In the genomic region with DNA sequence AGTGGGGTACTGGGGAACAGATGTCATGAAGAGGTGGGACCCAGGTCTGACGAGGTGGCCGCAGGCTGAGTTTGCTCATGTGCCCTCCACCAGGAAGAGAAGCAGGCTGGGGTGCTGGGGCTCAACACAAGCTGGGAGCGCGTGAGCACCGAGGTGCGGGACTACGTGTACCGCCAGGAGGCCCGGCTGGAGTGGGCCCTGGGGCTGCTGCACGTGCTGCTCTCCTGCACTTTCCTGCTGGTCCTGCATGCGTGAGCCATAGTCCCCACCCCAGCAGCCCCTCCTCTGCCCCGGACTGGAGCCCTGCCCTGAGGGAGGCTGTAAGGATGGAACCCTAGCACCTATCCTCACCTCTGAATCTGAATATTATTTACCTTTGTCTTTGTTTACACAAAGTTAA, we compare ENCODE assay signal across 18 cellular contexts. TPM values are rescaled to one million over a fixed set of nuclear protein-coding genes. Genes with fewer than 3 reads are reported as not detected.
DNase-seq lines count a peak whose midpoint lies in the region; ATAC-seq and TF ChIP-seq lines count a peak whose summit lies in the region.
"Had no signal": no experiment of that assay in that cellular context is flagged by ENCODE, and none has a peak within 500 bp of the region (broad histone marks: within the 10 kb centered on the region; RNA-seq: fewer than 3 reads in every experiment).

No MANE protein-coding gene starts in this region.

- H3K9ac ChIP-seq in colonic mucosa (ENCODE audit: low read depth in 2 of 2, low read length in 2 of 2) (peak overlapping the region; percentile 51 to 67), liver (ENCODE audit: low read depth in 1 of 2, low read length in 2 of 2) (peak overlapping the region in 1 of 2 donors; percentile 42)
- H3K9ac ChIP-seq: SK-N-SH had no signal

- H2AFZ ChIP-seq in osteoblast (ENCODE audit: low read length): no peak overlapping the region

- DNase-seq in colonic mucosa (peak; percentile 76), osteoblast (ENCODE audit: insufficient read length, low spot score, missing footprints) (peak; percentile 54), Ammon's horn (ENCODE audit: low spot score) (no peak), NCI-H510A (lab: John Stamatoyannopoulos, UW) (no peak)
- no peak for DNase-seq in stimulated activated CD4-positive, alpha-beta T cell treated with anti-CD3 and anti-CD28 coated beads, Interleukin-1b, Interleukin-23, amount 100 ng/mL, for 48 hours
- DNase-seq: Caco-2, EL, HCEC 1CT, NCI-H1092 treated with DMSO at 0.1 percent for 48 hours, NCI-H2081 treated with DMSO at 0.1 percent for 48 hours, NCI-H524, SHP77, SK-N-SH had no signal

- no peak overlapping the region for H3K4me2 ChIP-seq in osteoblast (ENCODE audit: insufficient read depth, low read length)
- H3K4me2 ChIP-seq: A549, SK-N-SH had no signal

- H3K79me2 ChIP-seq in osteoblast (ENCODE audit: insufficient read depth, low read length): no peaks in the 10 kb centered on the region

- H3K4me3 ChIP-seq in HEK293 (ENCODE audit: low read depth, low read length) (no peak overlapping the region), colonic mucosa (no peak overlapping the region), liver (ENCODE audit: low read depth in 1 of 3, low read length in 3 of 3) (no peak overlapping the region), osteoblast (ENCODE audit: insufficient read depth, low read length) (no peak overlapping the region)
- H3K4me3 ChIP-seq: A549 had no signal

- H3K27ac ChIP-seq in HEK293 (ENCODE audit: extremely low read depth, low read depth, low read length) (no peak overlapping the region), colonic mucosa (peak overlapping the region; percentile 76), liver (ENCODE audit: low read depth in 1 of 2, low read length in 2 of 2) (peak overlapping the region; percentile 10 to 81), osteoblast (ENCODE audit: low read depth, low read length) (no peak overlapping the region)

- WGBS in liver: 54% methylated on average over 12 of the region's 12 CpGs

- H3K4me1 ChIP-seq in HEK293 (ENCODE audit: control insufficient read depth, insufficient read depth, low read length) (no peaks in the 10 kb centered on the region), colonic mucosa (peaks cover 10% of the 10 kb centered on the region), liver (ENCODE audit: control insufficient read depth in 4 of 4, insufficient read depth in 4 of 4, low read length in 3 of 4) (peaks cover 13 to 45% (median 34%) of the 10 kb centered on the region in 4 donors), osteoblast (ENCODE audit: insufficient read depth, low read length) (peaks cover 7% of the 10 kb centered on the region)

- intact Hi-C loops in colonic mucosa (cut with DNase I): no loop called here

- no peaks in the 10 kb centered on the region for H4K20me1 ChIP-seq in osteoblast (ENCODE audit: insufficient read depth, low read length)

- H3K9me3 ChIP-seq in HEK293 (ENCODE audit: control insufficient read depth, insufficient read depth, low read depth, low read length) (no peaks in the 10 kb centered on the region), colonic mucosa (no peaks in the 10 kb centered on the region), liver (ENCODE audit: control insufficient read depth in 4 of 4, low read length in 3 of 4) (no peaks in the 10 kb centered on the region), osteoblast (ENCODE audit: low read depth, low read length) (no peaks in the 10 kb centered on the region)
- H3K9me3 ChIP-seq: A549, Caco-2, SK-N-SH had no signal

- CTCF ChIA-PET in HEK293 (lab: Yijun Ruan, JAX): interaction anchor here (0.7 to 9.2 kb wide), 9 partner anchors 8 to 130 kb away, joined by 3 to 94 read pairs (median 14); a partner anchor contains a TSS

- TF ChIP-seq CTCF in HEK293 (tag by site-specific recombination; IDR thresholded peaks at IDR 0.05) (no peak), colonic mucosa (IDR thresholded peaks at IDR 0.05) (no peak), liver (IDR thresholded peaks at IDR 0.05; ENCODE audit: low read depth, low read length, missing input control) (no peak), osteoblast (IDR thresholded peaks at IDR 0.05; ENCODE audit: extremely low read depth, low read depth, low read length) (no peak)

- no peaks in the 10 kb centered on the region for H3K36me3 ChIP-seq in HEK293 (ENCODE audit: control insufficient read depth in 2 of 2, insufficient read depth in 1 of 2, low read length in 2 of 2)
- H3K36me3 ChIP-seq in colonic mucosa: no peaks in the 10 kb centered on the region
- H3K36me3 ChIP-seq in liver (ENCODE audit: control insufficient read depth in 4 of 4, insufficient read depth in 3 of 4, low read depth in 1 of 4, low read length in 3 of 4): no peaks in the 10 kb centered on the region
- H3K36me3 ChIP-seq in osteoblast (ENCODE audit: insufficient read depth, low read length): no peaks in the 10 kb centered on the region

- TF ChIP-seq RAD21 in liver (IDR thresholded peaks at IDR 0.05): no peak

- POLR2A ChIA-PET in HEK293 (lab: Yijun Ruan, JAX): interaction anchor here (1.7 kb wide), 1 partner anchor 49 kb away, joined by 4 read pairs; no protein-coding TSS in a partner anchor

- H3K27me3 ChIP-seq in colonic mucosa (no peaks in the 10 kb centered on the region), liver (ENCODE audit: control insufficient read depth in 4 of 4, insufficient read depth in 4 of 4, low read length in 3 of 4) (no peaks in the 10 kb centered on the region), osteoblast (ENCODE audit: insufficient read depth, low read length) (peaks cover under 1% of the 10 kb centered on the region)

- ATAC-seq in GM21526 (IDR thresholded peaks at IDR 0.05; ENCODE audit: low FRiP score, unreplicated experiment): no peak
- ATAC-seq: A549, Panc1 had no signal

TF ChIP-seq in HEK293, 187 proteins besides CTCF, POLR2A, EP300 and RAD21:
- TF ChIP-seq, protein P1, sequence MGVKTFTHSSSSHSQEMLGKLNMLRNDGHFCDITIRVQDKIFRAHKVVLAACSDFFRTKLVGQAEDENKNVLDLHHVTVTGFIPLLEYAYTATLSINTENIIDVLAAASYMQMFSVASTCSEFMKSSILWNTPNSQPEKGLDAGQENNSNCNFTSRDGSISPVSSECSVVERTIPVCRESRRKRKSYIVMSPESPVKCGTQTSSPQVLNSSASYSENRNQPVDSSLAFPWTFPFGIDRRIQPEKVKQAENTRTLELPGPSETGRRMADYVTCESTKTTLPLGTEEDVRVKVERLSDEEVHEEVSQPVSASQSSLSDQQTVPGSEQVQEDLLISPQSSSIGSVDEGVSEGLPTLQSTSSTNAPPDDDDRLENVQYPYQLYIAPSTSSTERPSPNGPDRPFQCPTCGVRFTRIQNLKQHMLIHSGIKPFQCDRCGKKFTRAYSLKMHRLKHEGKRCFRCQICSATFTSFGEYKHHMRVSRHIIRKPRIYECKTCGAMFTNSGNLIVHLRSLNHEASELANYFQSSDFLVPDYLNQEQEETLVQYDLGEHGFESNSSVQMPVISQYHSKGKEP (tag by site-specific recombination; IDR thresholded peaks at IDR 0.05): 0 out of 2 replicates have a peak, but pooled peaks have one; percentile 19
- TF ChIP-seq HOXA7 (CRISPR knock-in tag; IDR thresholded peaks at IDR 0.05; ENCODE audit: borderline replicate concordance): no peak
- TF ChIP-seq ZIC2 (tag by site-specific recombination; IDR thresholded peaks at IDR 0.05): peak; percentile 14; the same call in 1 of the 2 replicates

TF ChIP-seq in liver, 16 proteins besides CTCF, POLR2A, EP300 and RAD21 (continues in another document):
- TF ChIP-seq FOXA1 (IDR thresholded peaks at IDR 0.05): peak; percentile 43
- peak; percentile 58 for TF ChIP-seq FOXA2 (IDR thresholded peaks at IDR 0.05)
- TF ChIP-seq, protein P2, sequence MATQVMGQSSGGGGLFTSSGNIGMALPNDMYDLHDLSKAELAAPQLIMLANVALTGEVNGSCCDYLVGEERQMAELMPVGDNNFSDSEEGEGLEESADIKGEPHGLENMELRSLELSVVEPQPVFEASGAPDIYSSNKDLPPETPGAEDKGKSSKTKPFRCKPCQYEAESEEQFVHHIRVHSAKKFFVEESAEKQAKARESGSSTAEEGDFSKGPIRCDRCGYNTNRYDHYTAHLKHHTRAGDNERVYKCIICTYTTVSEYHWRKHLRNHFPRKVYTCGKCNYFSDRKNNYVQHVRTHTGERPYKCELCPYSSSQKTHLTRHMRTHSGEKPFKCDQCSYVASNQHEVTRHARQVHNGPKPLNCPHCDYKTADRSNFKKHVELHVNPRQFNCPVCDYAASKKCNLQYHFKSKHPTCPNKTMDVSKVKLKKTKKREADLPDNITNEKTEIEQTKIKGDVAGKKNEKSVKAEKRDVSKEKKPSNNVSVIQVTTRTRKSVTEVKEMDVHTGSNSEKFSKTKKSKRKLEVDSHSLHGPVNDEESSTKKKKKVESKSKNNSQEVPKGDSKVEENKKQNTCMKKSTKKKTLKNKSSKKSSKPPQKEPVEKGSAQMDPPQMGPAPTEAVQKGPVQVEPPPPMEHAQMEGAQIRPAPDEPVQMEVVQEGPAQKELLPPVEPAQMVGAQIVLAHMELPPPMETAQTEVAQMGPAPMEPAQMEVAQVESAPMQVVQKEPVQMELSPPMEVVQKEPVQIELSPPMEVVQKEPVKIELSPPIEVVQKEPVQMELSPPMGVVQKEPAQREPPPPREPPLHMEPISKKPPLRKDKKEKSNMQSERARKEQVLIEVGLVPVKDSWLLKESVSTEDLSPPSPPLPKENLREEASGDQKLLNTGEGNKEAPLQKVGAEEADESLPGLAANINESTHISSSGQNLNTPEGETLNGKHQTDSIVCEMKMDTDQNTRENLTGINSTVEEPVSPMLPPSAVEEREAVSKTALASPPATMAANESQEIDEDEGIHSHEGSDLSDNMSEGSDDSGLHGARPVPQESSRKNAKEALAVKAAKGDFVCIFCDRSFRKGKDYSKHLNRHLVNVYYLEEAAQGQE (IDR thresholded peaks at IDR 0.05): no peak
- no peak for TF ChIP-seq HNF4A (conservative IDR thresholded peaks at IDR 0.05)
- TF ChIP-seq, protein P3, sequence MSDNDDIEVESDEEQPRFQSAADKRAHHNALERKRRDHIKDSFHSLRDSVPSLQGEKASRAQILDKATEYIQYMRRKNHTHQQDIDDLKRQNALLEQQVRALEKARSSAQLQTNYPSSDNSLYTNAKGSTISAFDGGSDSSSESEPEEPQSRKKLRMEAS (IDR thresholded peaks at IDR 0.05): no peak
- TF ChIP-seq YY1 (IDR thresholded peaks at IDR 0.05): no peak

RNA-seq across cellular contexts. Expression of a gene that starts 7.9 kb away (rescaled TPM):
- 100 to 1,000 TPM; 101 to 228 TPM for total RNA-seq in colonic mucosa
- 10 to 100 TPM; 10.8 to 26.8 TPM for total RNA-seq in liver
- 10 to 100 TPM; 16.0 to 19.0 TPM for polyA plus RNA-seq in liver
- total RNA-seq in osteoblast: 89.0 and 101 TPM in 2 replicates

RNA-seq across cellular contexts. Expression of a gene that starts 9.6 kb away (rescaled TPM):
- total RNA-seq in colonic mucosa: not detected
- not detected for total RNA-seq in liver
- polyA plus RNA-seq in liver: not detected
- not detected in 2 replicates for total RNA-seq in osteoblast
- total RNA-seq: Caco-2 had no signal
- polyA plus RNA-seq: SK-N-SH had no signal

RNA-seq across cellular contexts. Expression of a gene that starts 9.7 kb away (rescaled TPM):
- 1 to 10 TPM; 1.7 to 1.9 TPM for total RNA-seq in colonic mucosa
- under 1 TPM in 1 of 2 donors, not detected in 1; 0.25 TPM for total RNA-seq in liver
- under 1 TPM; 0.27 to 0.53 TPM for polyA plus RNA-seq in liver
- total RNA-seq in osteoblast: not detected in 2 replicates

RNA-seq across cellular contexts. Expression of a gene that starts 20.3 kb away (rescaled TPM):
- 10 to 100 TPM; 26.1 to 27.2 TPM for total RNA-seq in colonic mucosa
- total RNA-seq in liver: 1 to 10 TPM; 1.8 to 2.9 TPM
- 1 to 10 TPM; 3.6 to 4.7 TPM for polyA plus RNA-seq in liver
- total RNA-seq in osteoblast: 3.5 and 3.6 TPM in 2 replicates

RNA-seq across cellular contexts. Expression of a gene that starts 35.4 kb away (rescaled TPM):
- 10 to 100 TPM; 12.7 to 21.4 TPM for total RNA-seq in colonic mucosa
- total RNA-seq in liver: under 1 TPM; 0.47 to 0.75 TPM
- polyA plus RNA-seq in liver: 1 to 10 TPM; 1.4 to 3.7 TPM
- 1.4 and 2.1 TPM in 2 replicates for total RNA-seq in osteoblast

Comparison
In these comparisons a context has a peak if more than half of its experiments do, and no peak if none do; other contexts are left out.
1. H3K27ac ChIP-seq: peak in colonic mucosa (single experiment) and liver (2 of 2); none in HEK293 (single experiment) and osteoblast (single experiment).
2. DNase-seq: peak in colonic mucosa (single experiment) and osteoblast (single experiment); none in stimulated activated CD4-positive, alpha-beta T cell treated with anti-CD3 and anti-CD28 coated beads, Interleukin-1b, Interleukin-23, amount 100 ng/mL, for 48 hours (single experiment), Ammon's horn (single experiment) and NCI-H510A (single experiment).